8 cellular contexts compared by ENCODE assay signal in genomic region chr6:165729307-165729936, GRCh38.
DNase-seq lines count a peak whose midpoint lies in the region; ATAC-seq, FAIRE-seq and TF ChIP-seq lines count a peak whose summit lies in the region.

No MANE protein-coding gene starts in this region.

- no peak for TF ChIP-seq POLR2A in ovary (IDR thresholded peaks at IDR 0.05)

- H3K36me3 ChIP-seq in OCI-LY7 (ENCODE audit: insufficient read depth, low read length) (no peaks in the 10 kb centered on the region), ovary (no peaks in the 10 kb centered on the region)

- no peaks in the 10 kb centered on the region for H3K9me2 ChIP-seq in OCI-LY7 (ENCODE audit: insufficient read depth, low read length)

- ATAC-seq in GM21786 (IDR thresholded peaks at IDR 0.05; ENCODE audit: unreplicated experiment) (peak; percentile 60), HG03045 (IDR thresholded peaks at IDR 0.05; ENCODE audit: unreplicated experiment) (no peak), T-cell (replicated peaks in 1 of 4) (no peak)

- no peak overlapping the region for H3K4me3 Mint-ChIP-seq in T-cell

- POLR2A ChIA-PET in OCI-LY7 (lab: Charles Lee) (no interaction called here), T-cell (lab: Charles Lee) (no interaction called here)

- CTCF ChIA-PET in OCI-LY7 (lab: Charles Lee; ENCODE audit: unreplicated experiment) (no interaction called here), T-cell (lab: Charles Lee) (interaction anchor here (0.6 to 0.9 kb wide), 2 partner anchors 8 to 55 kb away, joined by 3 read pairs; no protein-coding TSS in a partner anchor)

- H3K4me1 Mint-ChIP-seq in T-cell, result no peaks in the 10 kb centered on the region

- peaks cover 0 to 13% of the 10 kb centered on the region in 2 donors for H3K27me3 Mint-ChIP-seq in T-cell

- no peak overlapping the region for H3K27ac Mint-ChIP-seq in T-cell

- intact Hi-C loops in OCI-LY7 (cut with micrococcal nuclease; ENCODE audit: unreplicated experiment) (loop anchor here (1.0 to 2.0 kb wide), 2 partner anchors 121 to 377 kb away; no protein-coding TSS in a partner anchor), ovary (cut with DNase I) (loop anchor here in 1 of 4 donors (10.0 kb wide), 1 partner anchor 125 kb away; no protein-coding TSS in a partner anchor)

- H3K9me3 Mint-ChIP-seq in T-cell, result no peaks in the 10 kb centered on the region

- DNase-seq in NCI-H510A treated with DMSO at 0.1 percent for 48 hours (lab: John Stamatoyannopoulos, UW), result peak; percentile 5
- no peak for DNase-seq in NCI-H510A (lab: John Stamatoyannopoulos, UW)
- DNase-seq in OCI-LY7 (ENCODE audit: low spot score), result peak; percentile 34
- DNase-seq in ovary, result peak in 1 of 5 donors; percentile 35
- DNase-seq in T-cell, result no peak

- H3K79me2 ChIP-seq in OCI-LY7 (ENCODE audit: insufficient read depth, low read depth, low read length), result no peaks in the 10 kb centered on the region

- H4K20me1 ChIP-seq in OCI-LY7 (ENCODE audit: insufficient read depth, low read length), result no peaks in the 10 kb centered on the region

- WGBS in ovary, 3 donors, result 8 to 13% (median 9%) methylated on average over 1 of the region's 1 CpG

- H3K27me3 ChIP-seq in ovary, result no peaks in the 10 kb centered on the region

- H3K9me3 ChIP-seq in OCI-LY7 (ENCODE audit: low read length) (no peaks in the 10 kb centered on the region), ovary (no peaks in the 10 kb centered on the region)

- no TSS peak for BruUV-seq in OCI-LY7 (replicated peaks; lab: Mats Ljungman, UMichigan)

- peak; percentile 92 for TF ChIP-seq CTCF in OCI-LY7 (conservative IDR thresholded peaks at IDR 0.05; ENCODE audit: low read length)
- peak; percentile 13 to 47 (median 35) for TF ChIP-seq CTCF in ovary (IDR thresholded peaks at IDR 0.05)

- no peak overlapping the region for H3K4me3 ChIP-seq in OCI-LY7 (ENCODE audit: low read depth, low read length, poor library complexity, severe bottlenecking)
- no peak overlapping the region for H3K4me3 ChIP-seq in ovary

- no peak overlapping the region for H3K27ac ChIP-seq in OCI-LY7 (ENCODE audit: low read depth, low read length, poor library complexity, severe bottlenecking)
- no peak overlapping the region for H3K27ac ChIP-seq in ovary

- no peaks in the 10 kb centered on the region for H3K36me3 Mint-ChIP-seq in T-cell

- H3K4me2 ChIP-seq in OCI-LY7 (ENCODE audit: low read length), result no peak overlapping the region

- no peak overlapping the region for H2AFZ ChIP-seq in OCI-LY7 (ENCODE audit: low read length)

- FAIRE-seq in endometrium (lab: Jason Lieb, UNC), result peak; percentile 4

- TF ChIP-seq EP300 in ovary (IDR thresholded peaks at IDR 0.05), result no peak

- H3K4me1 ChIP-seq in OCI-LY7 (ENCODE audit: insufficient read depth, low read length, poor library complexity, severe bottlenecking) (no peaks in the 10 kb centered on the region), ovary (ENCODE audit: insufficient read depth) (no peaks in the 10 kb centered on the region)

Comparison
In these comparisons a context has a peak if more than half of its experiments do, and no peak if none do; other contexts are left out.
1. DNase-seq: peak in NCI-H510A treated with DMSO at 0.1 percent for 48 hours (single experiment) and OCI-LY7 (single experiment); none in NCI-H510A (single experiment) and T-cell (0 of 34).